In the genomic region with DNA sequence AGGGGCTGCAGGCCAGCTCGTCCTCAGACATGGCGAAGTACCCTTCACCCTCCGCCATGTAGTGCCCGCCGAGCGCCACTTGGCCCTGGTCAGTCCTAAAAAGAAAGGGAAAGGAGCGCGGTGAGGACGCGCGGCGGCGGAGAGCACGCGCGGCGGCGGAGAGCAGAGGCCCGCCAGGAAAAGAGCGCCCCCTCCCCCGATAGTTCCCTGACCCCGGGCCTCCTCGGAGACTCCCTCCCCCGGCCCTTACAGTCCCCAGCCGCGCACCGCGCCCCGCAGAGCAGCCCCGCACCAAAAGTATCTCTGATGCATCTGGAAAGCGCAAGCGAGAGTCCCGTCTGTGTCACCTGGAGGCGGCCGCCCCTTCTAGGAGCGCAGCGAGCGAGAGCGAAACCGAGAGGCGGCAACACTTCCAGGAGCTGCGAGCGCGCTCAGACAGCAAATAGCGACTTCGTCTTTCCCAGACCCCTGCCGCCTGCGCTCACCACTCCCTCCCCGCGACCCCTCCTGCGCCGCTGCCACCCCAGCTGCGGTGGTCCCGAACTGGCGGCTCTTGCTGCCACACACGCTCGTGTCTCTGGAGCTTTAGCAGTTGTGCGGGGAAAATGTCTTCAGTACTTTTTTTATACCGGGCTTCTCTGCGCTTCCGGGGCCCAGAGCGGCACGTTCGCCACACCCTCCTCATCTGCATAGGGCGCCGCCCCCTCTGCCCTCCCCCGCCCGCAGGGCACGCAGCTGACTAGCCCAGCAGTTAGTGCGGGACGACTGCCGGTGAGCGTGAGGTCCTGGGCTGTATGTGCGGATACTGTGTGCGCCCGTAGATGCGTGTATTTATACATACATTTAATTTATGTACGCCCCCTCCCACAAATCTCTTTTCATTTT, we compare ENCODE assay signal across 8 cellular contexts. TPM values are rescaled to one million over a fixed set of nuclear protein-coding genes. Genes with fewer than 3 reads are reported as not detected.
DNase-seq lines count a peak whose midpoint lies in the region; ATAC-seq and TF ChIP-seq lines count a peak whose summit lies in the region.

A gene (minus strand): TSS at position 598 of the 885 bp plus-strand sequence. CDS start 540 bp downstream, at position 58.

- peaks cover 14% of the 10 kb centered on the region for H3K36me3 ChIP-seq in right atrium auricular region
- H3K36me3 ChIP-seq in urinary bladder (ENCODE audit: insufficient read depth) = no peaks in the 10 kb centered on the region

- peak within 1 kb of the TSS; percentile 86 to 95 for H3K4me3 ChIP-seq in right atrium auricular region
- H3K4me3 ChIP-seq in urinary bladder (ENCODE audit: low read depth, low read length) = peak within 1 kb of the TSS; percentile 82

- peaks cover 0 to 22% of the 10 kb centered on the region in 2 donors for H3K4me1 ChIP-seq in right atrium auricular region
- no peaks in the 10 kb centered on the region for H3K4me1 ChIP-seq in urinary bladder (ENCODE audit: insufficient read depth)

- peak; percentile 69 for ATAC-seq in HG02588 (IDR thresholded peaks at IDR 0.05; ENCODE audit: unreplicated experiment)

- peak within 1 kb of the TSS; percentile 91 for H3K27ac ChIP-seq in angular gyrus (ENCODE audit: low read depth, low read length)
- H3K27ac ChIP-seq in right atrium auricular region = peak within 1 kb of the TSS; percentile 98 to 99
- peak within 1 kb of the TSS; percentile 97 for H3K27ac ChIP-seq in urinary bladder (ENCODE audit: low read depth)

- TF ChIP-seq CTCF in GM12874 (IDR thresholded peaks at IDR 0.05; ENCODE audit: insufficient read depth, low read depth, low read length) (peak; percentile 10; the same call in 1 of the 2 replicates), right atrium auricular region (IDR thresholded peaks at IDR 0.05) (peak in 1 of 2 donors; percentile 51)

- no peaks in the 10 kb centered on the region for H3K27me3 ChIP-seq in right atrium auricular region

- under 1% methylated on average over 78 of the region's 78 CpGs for WGBS in urinary bladder

- no peaks in the 10 kb centered on the region for H3K9me3 ChIP-seq in right atrium auricular region

- DNase-seq in NCI-H1092 treated with DMSO at 0.1 percent for 48 hours (lab: John Stamatoyannopoulos, UW) (peak; percentile 81), T-helper 2 cell (peak; percentile 59 to 93 (median 74)), right atrium auricular region (ENCODE audit: low spot score) (peak; percentile 95), putamen (ENCODE audit: low spot score) (peak; percentile 70)

RNA-seq across cellular contexts. Expression of the gene that starts here (rescaled TPM):
- total RNA-seq in right atrium auricular region = 10 to 100 TPM; 21.1 to 22.0 TPM
- total RNA-seq in urinary bladder = 154 TPM
- 18.8 TPM for polyA plus RNA-seq in urinary bladder

Comparison
In these comparisons a context has a peak if more than half of its experiments do, and no peak if none do; other contexts are left out.
1. Peak in every context shown above with its lines: DNase-seq, ATAC-seq, H3K4me3 ChIP-seq and H3K27ac ChIP-seq.